In genomic region chr9:113513541-113513940, GRCh38 we compare ENCODE assay signal across 22 cellular contexts. TPM values are rescaled to one million over a fixed set of nuclear protein-coding genes. Genes with fewer than 3 reads are reported as not detected.
DNase-seq lines count a peak whose midpoint lies in the region; ATAC-seq, FAIRE-seq and TF ChIP-seq lines count a peak whose summit lies in the region.
"Had no signal": no experiment of that assay in that cellular context is flagged by ENCODE, and none has a peak within 500 bp of the region (broad histone marks: within the 10 kb centered on the region; RNA-seq: fewer than 3 reads in every experiment).

No MANE protein-coding gene starts in this region.

- peak overlapping the region; percentile 97 for H3K27ac Mint-ChIP-seq in stimulated activated naive CD8-positive, alpha-beta T cell treated with anti-CD3 and anti-CD28 coated beads, Interleukin-15, Interleukin-2, amounts not matched to agents 100 ng/mL and 50 ng/mL, for 24 hours
- peak overlapping the region; percentile 96 for H3K27ac Mint-ChIP-seq in activated CD8-positive, alpha-beta T cell treated with anti-CD3 and anti-CD28 coated beads, Interleukin-2, amount 10 ng/mL, durations not matched to agents 7 days and 5 days
- H3K27ac Mint-ChIP-seq in immature natural killer cell, result peak overlapping the region; percentile 83 to 95 (median 92)

- peaks cover 2% of the 10 kb centered on the region for H3K36me3 Mint-ChIP-seq in stimulated activated naive CD8-positive, alpha-beta T cell treated with anti-CD3 and anti-CD28 coated beads, Interleukin-15, Interleukin-2, amounts not matched to agents 100 ng/mL and 50 ng/mL, for 24 hours (ENCODE audit: low read depth)
- peaks cover 6% of the 10 kb centered on the region for H3K36me3 Mint-ChIP-seq in activated CD8-positive, alpha-beta T cell treated with anti-CD3 and anti-CD28 coated beads, Interleukin-2, amount 10 ng/mL, durations not matched to agents 7 days and 5 days (ENCODE audit: low read depth)
- peaks cover 3 to 6% (median 5%) of the 10 kb centered on the region in 3 donors for H3K36me3 Mint-ChIP-seq in immature natural killer cell

- H3K36me3 ChIP-seq in body of pancreas (replicated peaks in 1 of 2; ENCODE audit: insufficient read depth in 1 of 2, low read depth in 2 of 2) (no peaks in the 10 kb centered on the region), osteoblast (ENCODE audit: insufficient read depth, low read length) (no peaks in the 10 kb centered on the region), HepG2 (replicated peaks in 1 of 2; ENCODE audit: control insufficient read depth in 1 of 2, insufficient read depth in 2 of 2, low read length in 2 of 2) (peaks cover 23 to 76% of the 10 kb centered on the region in 2 experiments)
- H3K36me3 ChIP-seq: suprapubic skin had no signal

- H3K9ac ChIP-seq in HepG2 (ENCODE audit: insufficient read depth, low read depth, low read length), result no peak overlapping the region
- H3K9ac ChIP-seq: KMS-11 had no signal

- H3K4me3 Mint-ChIP-seq in stimulated activated naive CD8-positive, alpha-beta T cell treated with anti-CD3 and anti-CD28 coated beads, Interleukin-15, Interleukin-2, amounts not matched to agents 100 ng/mL and 50 ng/mL, for 24 hours, result peak overlapping the region; percentile 56
- H3K4me3 Mint-ChIP-seq in activated CD8-positive, alpha-beta T cell treated with anti-CD3 and anti-CD28 coated beads, Interleukin-2, amount 10 ng/mL, durations not matched to agents 7 days and 5 days, result peak overlapping the region; percentile 69
- H3K4me3 Mint-ChIP-seq in immature natural killer cell, result peak overlapping the region; percentile 66 to 74 (median 71)

- TF ChIP-seq RAD21 in HepG2 (CRISPR knock-in tag; IDR thresholded peaks at IDR 0.05), result no peak

- no peak for DNase-seq in stimulated activated naive CD8-positive, alpha-beta T cell treated with anti-CD3 and anti-CD28 coated beads, Interleukin-15, Interleukin-2, amounts not matched to agents 100 U/mL and 50 U/mL, for 24 hours
- no peak for DNase-seq in activated CD8-positive, alpha-beta T cell treated with anti-CD3 and anti-CD28 coated beads, Interleukin-2, amount 10 ng/mL, durations not matched to agents 7 days and 5 days
- DNase-seq in immature natural killer cell, result no peak
- no peak for DNase-seq in body of pancreas
- DNase-seq in osteoblast (ENCODE audit: insufficient read length, low spot score, missing footprints), result no peak
- no peak for DNase-seq in HepG2 (ENCODE audit: low spot score)
- DNase-seq: Caco-2; foreskin melanocyte; left colon; NCI-H1105 treated with DMSO at 0.1 percent for 48 hours; occipital lobe; SHP77 treated with DMSO at 0.1 percent for 48 hours; sigmoid colon; stimulated activated CD4-positive, alpha-beta T cell treated with anti-CD3 and anti-CD28 coated beads, Interleukin-1b, Interleukin-23, amount 100 ng/mL, for 48 hours had no signal

- no peak for TF ChIP-seq EP300 in HepG2 (IDR thresholded peaks at IDR 0.05; ENCODE audit: low read depth in 2 of 2, low read length in 2 of 2)
- no peak for TF ChIP-seq EP300 in HepG2 (CRISPR knock-in tag; IDR thresholded peaks at IDR 0.05; ENCODE audit: borderline replicate concordance)

- no TSS peak for BruUV-seq in HepG2 (replicated peaks; lab: Mats Ljungman, UMichigan)

- H3K4me1 ChIP-seq in body of pancreas, result peaks cover 22% of the 10 kb centered on the region
- peaks cover 16% of the 10 kb centered on the region for H3K4me1 ChIP-seq in osteoblast (ENCODE audit: insufficient read depth, low read length)
- H3K4me1 ChIP-seq in HepG2 (ENCODE audit: insufficient read depth, low read length), result peaks cover 31% of the 10 kb centered on the region
- H3K4me1 ChIP-seq: Caco-2 had no signal

- FAIRE-seq in HepG2 (lab: Jason Lieb, UNC), result no peak
- FAIRE-seq: astrocyte, colon had no signal

- no peaks in the 10 kb centered on the region for H4K20me1 ChIP-seq in osteoblast (ENCODE audit: insufficient read depth, low read length)
- no peaks in the 10 kb centered on the region for H4K20me1 ChIP-seq in HepG2 (ENCODE audit: insufficient read depth, low read length)

- H3K4me2 ChIP-seq in osteoblast (ENCODE audit: insufficient read depth, low read length), result no peak overlapping the region
- no peak overlapping the region for H3K4me2 ChIP-seq in HepG2 (ENCODE audit: low read depth, low read length)
- H3K4me2 ChIP-seq: KMS-11 had no signal

- no peaks in the 10 kb centered on the region for H3K9me3 ChIP-seq in body of pancreas
- no peaks in the 10 kb centered on the region for H3K9me3 ChIP-seq in osteoblast (ENCODE audit: low read depth, low read length)
- H3K9me3 ChIP-seq in HepG2 (ENCODE audit: low read length), result no peaks in the 10 kb centered on the region
- H3K9me3 ChIP-seq: Caco-2, sigmoid colon, suprapubic skin had no signal

- H3K79me2 ChIP-seq in osteoblast (ENCODE audit: insufficient read depth, low read length), result no peaks in the 10 kb centered on the region
- H3K79me2 ChIP-seq in HepG2 (ENCODE audit: insufficient read depth, low read length), result no peaks in the 10 kb centered on the region

- TF ChIP-seq CTCF in body of pancreas (IDR thresholded peaks at IDR 0.05), result no peak
- TF ChIP-seq CTCF in osteoblast (IDR thresholded peaks at IDR 0.05; ENCODE audit: extremely low read depth, low read depth, low read length), result no peak
- TF ChIP-seq CTCF in HepG2 (CRISPR knock-in tag; IDR thresholded peaks at IDR 0.05), result no peak

- intact Hi-C loops in body of pancreas (cut with DNase I), result no loop called here
- intact Hi-C loops in HepG2 (cut with micrococcal nuclease; ENCODE audit: unreplicated experiment), result no loop called here

- no peaks in the 10 kb centered on the region for H3K27me3 Mint-ChIP-seq in stimulated activated naive CD8-positive, alpha-beta T cell treated with anti-CD3 and anti-CD28 coated beads, Interleukin-15, Interleukin-2, amounts not matched to agents 100 ng/mL and 50 ng/mL, for 24 hours
- H3K27me3 Mint-ChIP-seq in activated CD8-positive, alpha-beta T cell treated with anti-CD3 and anti-CD28 coated beads, Interleukin-2, amount 10 ng/mL, durations not matched to agents 7 days and 5 days (ENCODE audit: low read depth), result no peaks in the 10 kb centered on the region
- H3K27me3 Mint-ChIP-seq in immature natural killer cell (ENCODE audit: low read depth in 3 of 3), result peaks cover 8 to 19% (median 18%) of the 10 kb centered on the region in 3 donors

- 78% methylated on average over 2 of the region's 2 CpGs; no CpG with 5 or more reads in 1 of the 2 donors for WGBS in body of pancreas, 2 donors
- 94% methylated on average over 2 of the region's 2 CpGs for WGBS in HepG2 (ENCODE audit: low lambda C conversion rate)

- no peaks in the 10 kb centered on the region for H3K9me3 Mint-ChIP-seq in stimulated activated naive CD8-positive, alpha-beta T cell treated with anti-CD3 and anti-CD28 coated beads, Interleukin-15, Interleukin-2, amounts not matched to agents 100 ng/mL and 50 ng/mL, for 24 hours
- no peaks in the 10 kb centered on the region for H3K9me3 Mint-ChIP-seq in activated CD8-positive, alpha-beta T cell treated with anti-CD3 and anti-CD28 coated beads, Interleukin-2, amount 10 ng/mL, durations not matched to agents 7 days and 5 days (ENCODE audit: insufficient read depth)
- H3K9me3 Mint-ChIP-seq in immature natural killer cell, result no peaks in the 10 kb centered on the region

- ATAC-seq in stimulated activated naive CD8-positive, alpha-beta T cell treated with anti-CD3 and anti-CD28 coated beads, Interleukin-15, Interleukin-2, amounts not matched to agents 100 U/mL and 50 U/mL, for 24 hours, result no peak
- ATAC-seq in activated CD8-positive, alpha-beta T cell treated with anti-CD3 and anti-CD28 coated beads, Interleukin-2, amount 10 ng/mL, durations not matched to agents 7 days and 5 days, result no peak
- no peak for ATAC-seq in body of pancreas
- no peak for ATAC-seq in HG03025 (IDR thresholded peaks at IDR 0.05; ENCODE audit: low FRiP score, unreplicated experiment)
- no peak for ATAC-seq in HepG2
- ATAC-seq: activated CD4-positive, CD25-positive, alpha-beta regulatory T cell treated with anti-CD3 and anti-CD28 coated beads, Interleukin-2, amount 50 U/mL, for 24 hours; left colon had no signal

- TF ChIP-seq POLR2A in body of pancreas (IDR thresholded peaks at IDR 0.05) (no peak), HepG2 (IDR thresholded peaks at IDR 0.05; ENCODE audit: insufficient read depth in 1 of 2, low read depth in 2 of 2, low read length in 2 of 2) (no peak)

- peaks cover 75% of the 10 kb centered on the region for H3K4me1 Mint-ChIP-seq in stimulated activated naive CD8-positive, alpha-beta T cell treated with anti-CD3 and anti-CD28 coated beads, Interleukin-15, Interleukin-2, amounts not matched to agents 100 ng/mL and 50 ng/mL, for 24 hours (ENCODE audit: low read depth)
- peaks cover 83% of the 10 kb centered on the region for H3K4me1 Mint-ChIP-seq in activated CD8-positive, alpha-beta T cell treated with anti-CD3 and anti-CD28 coated beads, Interleukin-2, amount 10 ng/mL, durations not matched to agents 7 days and 5 days (ENCODE audit: low read depth)
- peaks cover 78 to 82% of the 10 kb centered on the region in 2 donors for H3K4me1 Mint-ChIP-seq in immature natural killer cell

- no peak overlapping the region for H3K4me3 ChIP-seq in body of pancreas
- H3K4me3 ChIP-seq in osteoblast (ENCODE audit: insufficient read depth, low read length), result no peak overlapping the region
- H3K4me3 ChIP-seq in HepG2 (replicated peaks in 1 of 3; ENCODE audit: insufficient read depth in 1 of 3, low read depth in 2 of 3, low read length in 3 of 3), result no peak overlapping the region
- H3K4me3 ChIP-seq: sigmoid colon, suprapubic skin had no signal

- POLR2A ChIA-PET in activated CD8-positive, alpha-beta T cell treated with anti-CD3 and anti-CD28 coated beads, Interleukin-2, amount 10 ng/mL, durations not matched to agents 7 days and 5 days (lab: Charles Lee), result interaction anchor here (0.9 to 2.6 kb wide), 2 partner anchors 10 to 103 kb away, joined by 3 to 8 read pairs; partner anchors contain the start of genes C9orf43 and POLE3
- POLR2A ChIA-PET in HepG2 (lab: Yijun Ruan, JAX), result interaction anchor here (0.7 kb wide), 1 partner anchor 51 kb away, joined by 3 read pairs; no protein-coding TSS in a partner anchor

- no peaks in the 10 kb centered on the region for H3K27me3 ChIP-seq in body of pancreas
- no peaks in the 10 kb centered on the region for H3K27me3 ChIP-seq in osteoblast (ENCODE audit: insufficient read depth, low read length)
- no peaks in the 10 kb centered on the region for H3K27me3 ChIP-seq in HepG2 (ENCODE audit: control insufficient read depth in 1 of 2, insufficient read depth in 2 of 2, low read length in 2 of 2)
- H3K27me3 ChIP-seq: sigmoid colon, suprapubic skin had no signal

- H2AFZ ChIP-seq in osteoblast (ENCODE audit: low read length) (no peak overlapping the region), HepG2 (ENCODE audit: low read length) (no peak overlapping the region)

- in situ Hi-C loops in HepG2 (cut with HindIII; ENCODE audit: extremely low pct_ligation_motif_present, low pct_unique_long_range_greater_than_20kb), result no loop called here

- CTCF ChIA-PET in activated CD8-positive, alpha-beta T cell treated with anti-CD3 and anti-CD28 coated beads, Interleukin-2, amount 10 ng/mL, durations not matched to agents 7 days and 5 days (lab: Charles Lee), result interaction anchor here (0.9 to 13.6 kb wide), 10 partner anchors 10 to 144 kb away, joined by 3 to 154 read pairs (median 4); partner anchors contain the start of gene ALAD
- CTCF ChIA-PET in HepG2 (lab: Yijun Ruan, JAX; ENCODE audit: low intra/inter-chr PET ratio, low total read pairs), result no interaction called here

- H3K27ac ChIP-seq in body of pancreas (peak overlapping the region in 2 of 4 donors; percentile 17 to 35), osteoblast (ENCODE audit: low read depth, low read length) (no peak overlapping the region), HepG2 (ENCODE audit: extremely low read length, insufficient read depth, low read length) (no peak overlapping the region)
- H3K27ac ChIP-seq: HL-60, KMS-11, sigmoid colon, suprapubic skin had no signal

RNA-seq across cellular contexts. Expression of gene RGS3, which starts 50.0 kb away (rescaled TPM):
- 10 to 100 TPM; 68.9 to 77.2 TPM for total RNA-seq in activated CD8-positive, alpha-beta T cell treated with anti-CD3 and anti-CD28 coated beads, Interleukin-2, amount 10 ng/mL, durations not matched to agents 7 days and 5 days
- polyA plus RNA-seq in immature natural killer cell (100 to 1,000 TPM in 1 of 3 donors, 10 to 100 TPM in 2; 76.9 to 230 (median 90.7) TPM), HepG2 (2011; rRNA removed) (17.1 and 18.9 TPM in 2 replicates)
- total RNA-seq in body of pancreas (10 to 100 TPM; 25.7 to 96.9 TPM), osteoblast (77.4 and 99.3 TPM in 2 replicates), HepG2 (2016; rRNA removed; fragmentation: Illumina TruSeq; extraction: Trizol) (26.7 and 28.8 TPM in 2 replicates)
- 6.9 and 7.7 TPM in 2 replicates for total RNA-seq in HepG2 (2016; cell fraction: cytosol; rRNA removed; fragmentation: Illumina TruSeq; extraction: Trizol; ENCODE audit: low read depth)
- 21.4 and 28.5 TPM in 2 replicates for total RNA-seq in HepG2 (2016; cell fraction: insoluble cytoplasmic fraction; rRNA removed; fragmentation: Illumina TruSeq; extraction: Trizol)
- 9.6 and 10.3 TPM in 2 replicates for total RNA-seq in HepG2 (2016; cell fraction: membrane; rRNA removed; fragmentation: Illumina TruSeq; extraction: Trizol)
- 30.1 and 33.4 TPM in 2 replicates for total RNA-seq in HepG2 (2016; cell fraction: nucleus; rRNA removed; fragmentation: Illumina TruSeq; extraction: Trizol)
- polyA plus RNA-seq in HepG2 (2011; cell fraction: cytosol; rRNA removed), result 12.7 and 14.2 TPM in 2 replicates
- 36.7 and 52.3 TPM in 2 replicates for polyA plus RNA-seq in HepG2 (2011; cell fraction: nucleus; rRNA removed)
- 8.7 and 10.8 TPM in 2 replicates for polyA plus RNA-seq in HepG2 (2012)
- 1.8 and 2.0 TPM in 2 replicates for polyA plus RNA-seq in HepG2 (2016; cell fraction: cytosol; fragmentation: Illumina TruSeq; extraction: Trizol; ENCODE audit: low read depth)
- polyA plus RNA-seq in HepG2 (2016; cell fraction: insoluble cytoplasmic fraction; fragmentation: Illumina TruSeq; extraction: Trizol; ENCODE audit: low read depth), result 13.4 and 19.3 TPM in 2 replicates
- 4.1 and 4.3 TPM in 2 replicates for polyA plus RNA-seq in HepG2 (2016; cell fraction: membrane; fragmentation: Illumina TruSeq; extraction: Trizol; ENCODE audit: low read depth)
- polyA plus RNA-seq in HepG2 (2016; cell fraction: nucleus; fragmentation: Illumina TruSeq; extraction: Trizol; ENCODE audit: insufficient read depth, low read depth), result 30.0 and 36.0 TPM in 2 replicates
- 41.8 and 53.6 TPM in 2 replicates for polyA minus RNA-seq in HepG2 (2011; rRNA and poly(A)+ RNA removed; ENCODE audit: low replicate concordance)
- 12.6 and 16.2 TPM in 2 replicates for polyA minus RNA-seq in HepG2 (2011; cell fraction: cytosol; rRNA and poly(A)+ RNA removed)
- 38.4 and 42.1 TPM in 2 replicates for polyA minus RNA-seq in HepG2 (2011; cell fraction: nucleus; rRNA and poly(A)+ RNA removed)
